9 cellular contexts compared by ENCODE assay signal in the genomic region with DNA sequence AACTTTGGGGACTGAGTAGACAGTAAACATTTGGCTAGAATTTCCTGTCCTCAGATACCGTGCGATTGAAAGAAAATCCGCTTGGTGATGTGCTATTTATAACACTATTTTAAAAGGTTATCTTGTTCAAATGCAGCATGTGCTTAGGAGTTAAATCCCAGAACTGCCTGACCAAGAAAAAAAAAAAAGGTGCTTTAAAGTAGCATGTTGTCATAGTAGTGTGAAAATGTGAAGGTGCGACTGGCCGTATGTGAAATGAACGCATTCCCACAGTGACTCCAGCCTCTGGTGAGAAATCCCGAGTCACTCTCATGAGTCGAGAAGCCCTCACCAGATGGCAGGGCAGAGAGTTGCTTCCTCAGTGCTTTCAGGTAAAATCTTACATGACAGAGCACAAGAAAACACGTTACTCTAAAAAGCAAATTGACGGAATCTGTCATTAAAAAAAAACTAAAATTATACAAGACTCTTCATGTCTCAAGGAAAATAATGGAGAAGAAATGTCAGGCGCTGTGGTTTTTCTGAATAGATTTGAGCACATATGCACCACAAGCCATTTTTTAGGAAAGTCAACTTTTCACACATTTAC. TPM values are rescaled to one million over a fixed set of nuclear protein-coding genes. Genes with fewer than 3 reads are reported as not detected.
DNase-seq lines count a peak whose midpoint lies in the region; ATAC-seq and TF ChIP-seq lines count a peak whose summit lies in the region.
"Had no signal": no experiment of that assay in that cellular context is flagged by ENCODE, and none has a peak within 500 bp of the region (broad histone marks: within the 10 kb centered on the region; RNA-seq: fewer than 3 reads in every experiment).

No MANE protein-coding gene starts in this region.

- H3K36me3 ChIP-seq in esophagus muscularis mucosa (no peaks in the 10 kb centered on the region), SJCRH30 (no peaks in the 10 kb centered on the region), colonic mucosa (no peaks in the 10 kb centered on the region)

- no peak overlapping the region for H3K9ac ChIP-seq in colonic mucosa (ENCODE audit: low read depth in 2 of 2, low read length in 2 of 2)

- no peak for TF ChIP-seq CTCF in esophagus muscularis mucosa (IDR thresholded peaks at IDR 0.05)
- TF ChIP-seq CTCF in colonic mucosa (IDR thresholded peaks at IDR 0.05): no peak

- no peaks in the 10 kb centered on the region for H3K27me3 ChIP-seq in esophagus muscularis mucosa
- H3K27me3 ChIP-seq in SJCRH30: no peaks in the 10 kb centered on the region
- no peaks in the 10 kb centered on the region for H3K27me3 ChIP-seq in colonic mucosa

- DNase-seq in GDM1 (lab: John Stamatoyannopoulos, UW): peak; percentile 35
- peak; percentile 53 for DNase-seq in esophagus muscularis mucosa (ENCODE audit: extremely low spot score)
- DNase-seq in pons (ENCODE audit: low spot score): peak; percentile 56
- DNase-seq in SJCRH30: no peak
- DNase-seq in colonic mucosa: no peak
- DNase-seq in NCI-H1092 (lab: John Stamatoyannopoulos, UW): no peak
- DNase-seq: NCI-H1048 had no signal

- H3K9me3 ChIP-seq in esophagus muscularis mucosa (no peaks in the 10 kb centered on the region), SJCRH30 (replicated peaks) (no peaks in the 10 kb centered on the region), colonic mucosa (no peaks in the 10 kb centered on the region)

- peak overlapping the region in 3 of 4 donors; percentile 4 to 83 (median 5) for H3K27ac ChIP-seq in esophagus muscularis mucosa (replicated peaks in 1 of 4)
- H3K27ac ChIP-seq in SJCRH30: no peak overlapping the region
- no peak overlapping the region for H3K27ac ChIP-seq in colonic mucosa

- H3K4me1 ChIP-seq in esophagus muscularis mucosa (peaks cover 31 to 45% (median 41%) of the 10 kb centered on the region in 4 donors), SJCRH30 (peaks cover 27% of the 10 kb centered on the region), colonic mucosa (peaks cover 13% of the 10 kb centered on the region)

- intact Hi-C loops in esophagus muscularis mucosa (cut with DNase I): no loop called here
- intact Hi-C loops in colonic mucosa (cut with DNase I): no loop called here

- no peak for TF ChIP-seq EP300 in esophagus muscularis mucosa (IDR thresholded peaks at IDR 0.05)

- H3K4me3 ChIP-seq in esophagus muscularis mucosa: no peak overlapping the region
- no peak overlapping the region for H3K4me3 ChIP-seq in SJCRH30
- no peak overlapping the region for H3K4me3 ChIP-seq in colonic mucosa

- no peak for ATAC-seq in GM18870 (IDR thresholded peaks at IDR 0.05; ENCODE audit: unreplicated experiment)

- no peak for TF ChIP-seq POLR2A in esophagus muscularis mucosa (IDR thresholded peaks at IDR 0.05; ENCODE audit: low read depth)

- 78% methylated on average over 11 of the region's 11 CpGs for WGBS in esophagus muscularis mucosa

TF ChIP-seq in PFSK-1, 5 proteins besides CTCF, POLR2A, EP300 and RAD21:
- 0 out of 2 replicates have a peak, but pooled peaks have one; percentile 32 for TF ChIP-seq TAF1 (IDR thresholded peaks at IDR 0.05; ENCODE audit: borderline replicate concordance, insufficient read depth, low read length)
- no peak for TF ChIP-seq POLR2AphosphoS5 (IDR thresholded peaks at IDR 0.05; ENCODE audit: low read depth, low read length)
TF ChIP-seq in PFSK-1: peak in this region for 1.

RNA-seq across cellular contexts. Expression of gene KLF6, which starts 18.4 kb away (rescaled TPM):
- polyA plus RNA-seq in PFSK-1 (2012; ENCODE audit: insufficient read length, low read depth): 54.0 TPM
- total RNA-seq in esophagus muscularis mucosa: 100 to 1,000 TPM; 114 to 145 (median 123) TPM
- 8.1 and 8.2 TPM in 2 replicates for total RNA-seq in SJCRH30 (2014; rRNA removed; shearing (Covaris generic))
- 100 to 1,000 TPM; 106 to 299 TPM for total RNA-seq in colonic mucosa

Comparison
In these comparisons a context has a peak if more than half of its experiments do, and no peak if none do; other contexts are left out.
1. DNase-seq: peak in GDM1 (single experiment), esophagus muscularis mucosa (single experiment) and pons (single experiment); none in SJCRH30 (0 of 2), colonic mucosa (single experiment) and NCI-H1092 (single experiment).
2. H3K27ac ChIP-seq: peak in esophagus muscularis mucosa (3 of 4); none in SJCRH30 (single experiment) and colonic mucosa (single experiment).
3. RNA of gene KLF6, which starts 18.4 kb away (total RNA-seq): 106 to 299 TPM in colonic mucosa and 114 to 145 TPM in esophagus muscularis mucosa; 8.1 to 8.2 TPM in SJCRH30; every median in the first group is over 10 times any median in the second.